ENCODE assay signal across 1 cellular context in genomic region chr22:35064664-35065063, GRCh38.
TF ChIP-seq lines count a peak whose summit lies in the region.

No MANE protein-coding gene starts in this region.

TF ChIP-seq in K562, 482 proteins besides CTCF, POLR2A, EP300 and RAD21 (continued from another document and continues in another):
- TF ChIP-seq TFE3 (CRISPR knock-in tag; IDR thresholded peaks at IDR 0.05) (peak; percentile 97), CHD2 (IDR thresholded peaks at IDR 0.05; ENCODE audit: low read depth, low read length) (no peak), NFRKB (IDR thresholded peaks at IDR 0.05; ENCODE audit: low read depth) (0 out of 2 replicates have a peak, but pooled peaks have one; percentile 21), EP400 (IDR thresholded peaks at IDR 0.05) (0 out of 2 replicates have a peak, but pooled peaks have one; percentile 16), HDAC8 (tag; IDR thresholded peaks at IDR 0.05) (no peak), PRPF4 (IDR thresholded peaks at IDR 0.05; ENCODE audit: insufficient read depth, low read depth, low read length, poor library complexity, severe bottlenecking) (no peak), ZNF316 (IDR thresholded peaks at IDR 0.05) (peak; percentile 97), ZNF395 (CRISPR knock-in tag; IDR thresholded peaks at IDR 0.05) (no peak), NFE2 (IDR thresholded peaks at IDR 0.05; ENCODE audit: low read depth) (peak; percentile 75), YBX1 (IDR thresholded peaks at IDR 0.05) (no peak), ASH1L (IDR thresholded peaks at IDR 0.05; ENCODE audit: borderline replicate concordance, low read depth, partially characterized antibody) (no peak), MAFG (tag; conservative IDR thresholded peaks at IDR 0.05) (peak; percentile 86), ATF7 (IDR thresholded peaks at IDR 0.05) (0 out of 2 replicates have a peak, but pooled peaks have one; percentile 26), FOXK2 (conservative IDR thresholded peaks at IDR 0.05 in 1 of 2, IDR thresholded peaks at IDR 0.05 in 1 of 2; ENCODE audit: low read depth in 2 of 2) (0 out of 4 replicates have a peak, but pooled peaks of 1 of the 2 experiments have one; percentile 21), DPF2 (IDR thresholded peaks at IDR 0.05) (peak; percentile 43; the same call in 1 of the 2 replicates), TOE1 (IDR thresholded peaks at IDR 0.05; ENCODE audit: borderline replicate concordance) (peak; percentile 96), TOE1 (CRISPR knock-in tag; IDR thresholded peaks at IDR 0.05; ENCODE audit: borderline replicate concordance, low read depth) (no peak), E4F1 (CRISPR knock-in tag; IDR thresholded peaks at IDR 0.05; ENCODE audit: borderline replicate concordance) (no peak), ZNF592 (IDR thresholded peaks at IDR 0.05) (peak; percentile 43; the same call in 1 of the 2 replicates), PKNOX1 (IDR thresholded peaks at IDR 0.05) (peak; percentile 43; the same call in 1 of the 2 replicates), MAFK (IDR thresholded peaks at IDR 0.05; ENCODE audit: low read length) (peak; percentile 72), C11orf30 (IDR thresholded peaks at IDR 0.05; ENCODE audit: low read depth) (peak; percentile 93), ZNF277 (CRISPR knock-in tag; IDR thresholded peaks at IDR 0.05; ENCODE audit: borderline replicate concordance) (no peak), NCOA1 (IDR thresholded peaks at IDR 0.05; ENCODE audit: low read depth) (no peak), ZFX (CRISPR knock-in tag; IDR thresholded peaks at IDR 0.05) (no peak), FOXP4 (CRISPR knock-in tag; IDR thresholded peaks at IDR 0.05; ENCODE audit: borderline replicate concordance) (no peak), L3MBTL2 (IDR thresholded peaks at IDR 0.05) (peak; percentile 64), USF1 (CRISPR knock-in tag; IDR thresholded peaks at IDR 0.05) (peak; percentile 80), SPI1 (IDR thresholded peaks at IDR 0.05; ENCODE audit: borderline replicate concordance, low read depth, low read length) (0 out of 2 replicates have a peak, but pooled peaks have one; percentile 31), FOXA3 (CRISPR knock-in tag; conservative IDR thresholded peaks at IDR 0.05 in 1 of 2, IDR thresholded peaks at IDR 0.05 in 1 of 2) (peak in 1 of 2 experiments; percentile 38; a peak in 2 of 4 replicates), CC2D1A (IDR thresholded peaks at IDR 0.05) (no peak), DIDO1 (tag; IDR thresholded peaks at IDR 0.05; ENCODE audit: low read depth) (no peak), JUND (IDR thresholded peaks at IDR 0.05; ENCODE audit: borderline replicate concordance, low read depth, low read length) (peak; percentile 41; the same call in 1 of the 2 replicates), JUND (tag; IDR thresholded peaks at IDR 0.05; ENCODE audit: borderline replicate concordance, low read depth, low read length) (no peak; the same call in 2 of the 3 replicates), CBFA2T3 (IDR thresholded peaks at IDR 0.05) (peak; percentile 4; the same call in 1 of the 2 replicates), MEIS2 (IDR thresholded peaks at IDR 0.05; ENCODE audit: partially characterized antibody) (peak; percentile 41), FOSL1 (tag; conservative IDR thresholded peaks at IDR 0.05) (peak; percentile 33; the same call in 1 of the 2 replicates), BACH1 (tag; IDR thresholded peaks at IDR 0.05) (peak; percentile 61; the same call in 1 of the 2 replicates), TCF7L2 (IDR thresholded peaks at IDR 0.05; ENCODE audit: low read depth, low read length) (no peak), USF2 (CRISPR knock-in tag; IDR thresholded peaks at IDR 0.05) (peak; percentile 89), ARID1B (IDR thresholded peaks at IDR 0.05) (0 out of 2 replicates have a peak, but pooled peaks have one; percentile 26), RUNX1 (IDR thresholded peaks at IDR 0.05; ENCODE audit: low read depth) (no peak)
